Comparison of ENCODE assay signal across 8 cellular contexts in genomic region chr5:79990205-79990597, GRCh38. TPM values are rescaled to one million over a fixed set of nuclear protein-coding genes. Genes with fewer than 3 reads are reported as not detected.
A peak's percentile ranks its signal among the peaks of the same experiment; 100 is the strongest.
DNase-seq lines count a peak whose midpoint lies in the region; ATAC-seq and TF ChIP-seq lines count a peak whose summit lies in the region.

No MANE protein-coding gene starts in this region.

- H3K27me3 Mint-ChIP-seq in Calu3 (ENCODE audit: unreplicated experiment): no peaks in the 10 kb centered on the region
- H3K27me3 Mint-ChIP-seq in chondrocyte (ENCODE audit: low read depth): no peaks in the 10 kb centered on the region
- H3K27me3 Mint-ChIP-seq in naive thymus-derived CD8-positive, alpha-beta T cell: peaks cover 0 to 8% (median 3%) of the 10 kb centered on the region in 5 donors

- ATAC-seq in GM19467 (IDR thresholded peaks at IDR 0.05; ENCODE audit: unreplicated experiment): peak; percentile 60
- peak; percentile 53 for ATAC-seq in HG03565 (IDR thresholded peaks at IDR 0.05; ENCODE audit: unreplicated experiment)
- peak in 1 of 2 donors; percentile 18 for ATAC-seq in naive thymus-derived CD8-positive, alpha-beta T cell

- H3K36me3 Mint-ChIP-seq in Calu3 (ENCODE audit: insufficient read depth, unreplicated experiment) (peaks cover 49% of the 10 kb centered on the region), chondrocyte (ENCODE audit: low read depth) (peaks cover 12% of the 10 kb centered on the region)
- peaks cover 8 to 42% (median 18%) of the 10 kb centered on the region in 3 donors for H3K36me3 Mint-ChIP-seq in naive thymus-derived CD8-positive, alpha-beta T cell

- CTCF ChIA-PET in Calu3 (lab: Charles Lee): no interaction called here

- intact Hi-C loops in Calu3 (cut with micrococcal nuclease; ENCODE audit: unreplicated experiment): no loop called here

- TF ChIP-seq CTCF in Calu3 (IDR thresholded peaks at IDR 0.05; ENCODE audit: unreplicated experiment) (no peak), chondrocyte (IDR thresholded peaks at IDR 0.05) (no peak)

- H3K27ac Mint-ChIP-seq in Calu3 (ENCODE audit: unreplicated experiment) (peak overlapping the region; percentile 82), chondrocyte (ENCODE audit: unreplicated experiment) (no peak overlapping the region)
- peak overlapping the region; percentile 79 to 97 (median 94) for H3K27ac Mint-ChIP-seq in naive thymus-derived CD8-positive, alpha-beta T cell

- POLR2A ChIA-PET in naive thymus-derived CD8-positive, alpha-beta T cell (lab: Charles Lee): interaction anchor here (1.9 to 2.6 kb wide), 2 partner anchors 8 to 10 kb away, joined by 5 to 30 read pairs; no protein-coding TSS in a partner anchor

- peaks cover 9% of the 10 kb centered on the region for H3K4me1 Mint-ChIP-seq in Calu3 (ENCODE audit: low read depth, unreplicated experiment)
- peaks cover 18% of the 10 kb centered on the region for H3K4me1 Mint-ChIP-seq in chondrocyte (ENCODE audit: low read depth)
- peaks cover 10 to 33% (median 27%) of the 10 kb centered on the region in 4 donors for H3K4me1 Mint-ChIP-seq in naive thymus-derived CD8-positive, alpha-beta T cell

- H3K4me3 Mint-ChIP-seq in Calu3 (ENCODE audit: low read depth, unreplicated experiment) (peak overlapping the region; percentile 76), chondrocyte (ENCODE audit: unreplicated experiment) (peak overlapping the region; percentile 85)
- peak overlapping the region; percentile 82 to 94 (median 90) for H3K4me3 Mint-ChIP-seq in naive thymus-derived CD8-positive, alpha-beta T cell

- BruUV-seq in Calu3 (replicated peaks; lab: Mats Ljungman, UMichigan): TSS peak; percentile 78

- DNase-seq in Calu3 (no peak), chondrocyte (ENCODE audit: low spot score) (no peak), kidney glomerular epithelial cell (lab: John Stamatoyannopoulos, UW) (no peak), NCI-H1694 (lab: John Stamatoyannopoulos, UW) (no peak), Ammon's horn (ENCODE audit: low spot score) (no peak)
- DNase-seq in naive thymus-derived CD8-positive, alpha-beta T cell: no peak

- H3K9me3 Mint-ChIP-seq in Calu3 (ENCODE audit: low read depth, unreplicated experiment) (no peaks in the 10 kb centered on the region), chondrocyte (ENCODE audit: low read depth) (no peaks in the 10 kb centered on the region)
- H3K9me3 Mint-ChIP-seq in naive thymus-derived CD8-positive, alpha-beta T cell: no peaks in the 10 kb centered on the region

RNA-seq across cellular contexts. Expression of gene MTX3, which starts 0.9 kb away (rescaled TPM):
- total RNA-seq in Calu3 (2022) (17.5 and 22.7 TPM in 2 replicates), chondrocyte (11.5 to 12.8 TPM (median 12.5 TPM) in 3 replicates)
- total RNA-seq in naive thymus-derived CD8-positive, alpha-beta T cell: 10 to 100 TPM; 29.4 to 33.6 TPM
- 1 to 10 TPM; 2.8 to 4.0 (median 3.1) TPM for polyA plus RNA-seq in naive thymus-derived CD8-positive, alpha-beta T cell

RNA-seq across cellular contexts. Expression of gene THBS4, which starts 44.9 kb away (rescaled TPM):
- total RNA-seq in Calu3 (2022): 0.52 and 1.3 TPM in 2 replicates
- total RNA-seq in chondrocyte: 0.28 to 1.6 TPM (median 0.75 TPM) in 3 replicates
- total RNA-seq in naive thymus-derived CD8-positive, alpha-beta T cell: under 1 TPM in 1 of 2 experiments, not detected in 1; 0.52 TPM
- under 1 TPM in 1 of 3 donors, not detected in 2; 0.68 TPM for polyA plus RNA-seq in naive thymus-derived CD8-positive, alpha-beta T cell
